ENCODE assay signal across 8 cellular contexts in genomic region chr18:12656671-12657047, GRCh38. TPM values are rescaled to one million over a fixed set of nuclear protein-coding genes. Genes with fewer than 3 reads are reported as not detected.
DNase-seq lines count a peak whose midpoint lies in the region; FAIRE-seq and TF ChIP-seq lines count a peak whose summit lies in the region.

No MANE protein-coding gene starts in this region.

- H3K27ac ChIP-seq in esophagus (ENCODE audit: low read depth in 2 of 2, low read length in 1 of 2): peak overlapping the region; percentile 88 to 94

- no peak for TF ChIP-seq CTCF in GM12864 (IDR thresholded peaks at IDR 0.05; ENCODE audit: low read depth, low read length, missing control alignments)
- no peak for TF ChIP-seq CTCF in osteocyte (IDR thresholded peaks at IDR 0.05)

- no peaks in the 10 kb centered on the region for H3K9me3 ChIP-seq in esophagus (ENCODE audit: control insufficient read depth in 2 of 2, insufficient read depth in 1 of 2, low read depth in 1 of 2, low read length in 1 of 2)

- H3K27ac Mint-ChIP-seq in osteocyte (ENCODE audit: unreplicated experiment): peak overlapping the region; percentile 88

- no peaks in the 10 kb centered on the region for H3K36me3 ChIP-seq in esophagus (ENCODE audit: control insufficient read depth in 2 of 2, insufficient read depth in 2 of 2, low read length in 1 of 2)

- no peak for DNase-seq in GM12864 (ENCODE audit: low read depth)
- DNase-seq in RKO (ENCODE audit: low spot score): peak; percentile 79
- DNase-seq in osteocyte (ENCODE audit: extremely low spot score, unreplicated experiment): no peak
- DNase-seq in NCI-H1930 (lab: John Stamatoyannopoulos, UW): no peak
- DNase-seq in OCI-M2 (lab: John Stamatoyannopoulos, UW; ENCODE audit: unreplicated experiment): no peak
- DNase-seq in RCC 7860 (ENCODE audit: low spot score): no peak
- DNase-seq in ecto neural progenitor cell (ENCODE audit: low spot score): no peak

- H3K4me1 Mint-ChIP-seq in osteocyte (ENCODE audit: unreplicated experiment): peaks cover 57% of the 10 kb centered on the region

- no peaks in the 10 kb centered on the region for H3K27me3 ChIP-seq in esophagus (ENCODE audit: control insufficient read depth in 1 of 2, insufficient read depth in 2 of 2, low read length in 2 of 2)

- FAIRE-seq in RCC 7860 (lab: Jason Lieb, UNC): no peak

- H3K9me3 Mint-ChIP-seq in osteocyte (ENCODE audit: unreplicated experiment): no peaks in the 10 kb centered on the region

- no peaks in the 10 kb centered on the region for H3K27me3 Mint-ChIP-seq in osteocyte (ENCODE audit: unreplicated experiment)

- WGBS in esophagus, 2 donors: 7 to 13% methylated on average over 7 of the region's 7 CpGs

- no peaks in the 10 kb centered on the region for H3K4me1 ChIP-seq in esophagus (ENCODE audit: control insufficient read depth in 2 of 2, insufficient read depth in 2 of 2, low read length in 1 of 2)

- peak overlapping the region; percentile 85 for H3K4me3 Mint-ChIP-seq in osteocyte (ENCODE audit: unreplicated experiment)

- H3K36me3 Mint-ChIP-seq in osteocyte (ENCODE audit: unreplicated experiment): no peaks in the 10 kb centered on the region

- peak overlapping the region; percentile 53 for H3K4me3 ChIP-seq in GM12864 (ENCODE audit: low read depth, low read length)
- peak overlapping the region; percentile 70 to 72 for H3K4me3 ChIP-seq in esophagus (ENCODE audit: low read depth in 1 of 2, low read length in 2 of 2)

RNA-seq across cellular contexts. Expression of gene SPIRE1, which starts 1.2 kb away (rescaled TPM):
- polyA plus RNA-seq in esophagus: 1 to 10 TPM; 4.7 to 5.0 TPM
- total RNA-seq in osteocyte: 47.0 and 53.6 TPM in 2 replicates

RNA-seq across cellular contexts. Expression of gene CEP76, which starts 45.9 kb away (rescaled TPM):
- polyA plus RNA-seq in esophagus: 1 to 10 TPM; 2.8 to 4.9 TPM
- total RNA-seq in osteocyte: 6.9 and 7.2 TPM in 2 replicates

RNA-seq across cellular contexts. Expression of gene PSMG2, which starts 46.2 kb away (rescaled TPM):
- polyA plus RNA-seq in esophagus: 10 to 100 TPM; 66.6 to 76.6 TPM
- total RNA-seq in osteocyte: 63.4 and 68.1 TPM in 2 replicates
